ENCODE assay signal across 19 cellular contexts in the genomic region with DNA sequence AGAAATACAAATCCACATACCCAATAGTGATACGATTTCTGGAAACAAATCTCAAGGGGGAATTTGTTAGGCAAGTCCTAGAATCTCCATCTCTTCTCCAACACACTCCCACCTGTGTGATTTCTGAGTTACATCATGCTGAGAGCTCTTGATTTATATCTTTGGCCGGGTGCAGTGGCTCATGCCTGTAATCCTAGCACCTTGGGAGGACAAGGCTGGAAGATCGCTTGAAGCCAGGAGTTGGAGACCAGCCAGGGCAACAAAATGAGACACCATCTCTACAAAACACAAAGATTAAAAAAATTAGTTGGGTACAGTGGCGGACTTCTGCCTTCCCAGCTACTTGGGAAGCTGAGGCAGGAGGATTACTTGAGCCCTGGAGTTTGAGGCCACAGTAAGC. TPM values are rescaled to one million over a fixed set of nuclear protein-coding genes. Genes with fewer than 3 reads are reported as not detected.
DNase-seq lines count a peak whose midpoint lies in the region; ATAC-seq, FAIRE-seq and TF ChIP-seq lines count a peak whose summit lies in the region.
"Had no signal": no experiment of that assay in that cellular context is flagged by ENCODE, and none has a peak within 500 bp of the region (broad histone marks: within the 10 kb centered on the region; RNA-seq: fewer than 3 reads in every experiment).

No MANE protein-coding gene starts in this region.

- H2AFZ ChIP-seq in neural progenitor cell (replicated peaks), result no peak overlapping the region

- H3K4me2 ChIP-seq in neural progenitor cell, result no peak overlapping the region

- peaks cover 19% of the 10 kb centered on the region for H3K36me3 ChIP-seq in KOPT-K1 (ENCODE audit: insufficient read depth, low read length)
- no peaks in the 10 kb centered on the region for H3K36me3 ChIP-seq in neural progenitor cell

- no peaks in the 10 kb centered on the region for H3K9me3 Mint-ChIP-seq in central memory CD8-positive, alpha-beta T cell
- H3K9me3 Mint-ChIP-seq in neural progenitor cell, result no peaks in the 10 kb centered on the region
- H3K9me3 Mint-ChIP-seq: CD4-positive, CD25-positive, alpha-beta regulatory T cell had no signal

- H3K79me2 ChIP-seq in neural progenitor cell (ENCODE audit: low read depth), result peaks cover 35% of the 10 kb centered on the region

- no peak for FAIRE-seq in D721Med (lab: Jason Lieb, UNC)

- no peak for ATAC-seq in central memory CD8-positive, alpha-beta T cell (replicated peaks; ENCODE audit: extremely low read depth, poor library complexity, severe bottlenecking)
- ATAC-seq in GM18517 (IDR thresholded peaks at IDR 0.05; ENCODE audit: unreplicated experiment), result no peak
- ATAC-seq in HG02970 (IDR thresholded peaks at IDR 0.05; ENCODE audit: low FRiP score, unreplicated experiment), result no peak

- peak overlapping the region; percentile 50 for H3K27ac Mint-ChIP-seq in central memory CD8-positive, alpha-beta T cell (ENCODE audit: low read depth)
- H3K27ac Mint-ChIP-seq in neural progenitor cell, result no peak overlapping the region

- H4K20me1 ChIP-seq in neural progenitor cell (ENCODE audit: low read depth), result peaks cover 24% of the 10 kb centered on the region

- H3K4me1 Mint-ChIP-seq in central memory CD8-positive, alpha-beta T cell, result peaks cover 68% of the 10 kb centered on the region
- peaks cover 13% of the 10 kb centered on the region for H3K4me1 Mint-ChIP-seq in neural progenitor cell

- H3K9me3 ChIP-seq in KOPT-K1 (ENCODE audit: insufficient read depth, low read length, poor library complexity, severe bottlenecking) (no peaks in the 10 kb centered on the region), neural progenitor cell (ENCODE audit: low read depth) (no peaks in the 10 kb centered on the region)
- H3K9me3 ChIP-seq: SJSA1 had no signal

- H3K27me3 Mint-ChIP-seq in central memory CD8-positive, alpha-beta T cell, result no peaks in the 10 kb centered on the region
- peaks cover 4% of the 10 kb centered on the region for H3K27me3 Mint-ChIP-seq in neural progenitor cell (ENCODE audit: insufficient read depth, low read depth)
- H3K27me3 Mint-ChIP-seq: CD4-positive, CD25-positive, alpha-beta regulatory T cell had no signal

- no peak overlapping the region for H3K4me3 ChIP-seq in neural progenitor cell
- H3K4me3 ChIP-seq: SJSA1 had no signal

- peaks cover 23% of the 10 kb centered on the region for H3K36me3 Mint-ChIP-seq in central memory CD8-positive, alpha-beta T cell (ENCODE audit: insufficient read depth)
- H3K36me3 Mint-ChIP-seq in neural progenitor cell, result no peaks in the 10 kb centered on the region

- H3K4me1 ChIP-seq in neural progenitor cell, result peaks cover 10% of the 10 kb centered on the region

- no peak overlapping the region for H3K4me3 Mint-ChIP-seq in central memory CD8-positive, alpha-beta T cell
- peak overlapping the region; percentile 10 for H3K4me3 Mint-ChIP-seq in neural progenitor cell

- no peak for TF ChIP-seq CTCF in neural progenitor cell (IDR thresholded peaks at IDR 0.05)
- no peak for TF ChIP-seq CTCF in D721Med (IDR thresholded peaks at IDR 0.05; ENCODE audit: insufficient read depth, missing control alignments)

- no peaks in the 10 kb centered on the region for H3K27me3 ChIP-seq in neural progenitor cell
- H3K27me3 ChIP-seq: SJSA1 had no signal

- no peaks in the 10 kb centered on the region for H3F3A ChIP-seq in neural progenitor cell (ENCODE audit: low read depth)

- H3K27ac ChIP-seq in KOPT-K1 (ENCODE audit: low read depth, low read length, poor library complexity, severe bottlenecking) (peak overlapping the region; percentile 71), neural progenitor cell (no peak overlapping the region)
- H3K27ac ChIP-seq: PC-9 had no signal

- no peak for DNase-seq in central memory CD8-positive, alpha-beta T cell (ENCODE audit: low spot score in 2 of 2)
- DNase-seq in neural progenitor cell (ENCODE audit: low spot score), result no peak
- no peak for DNase-seq in D721Med (ENCODE audit: insufficient read length, low spot score)
- no peak for DNase-seq in HuH-7 (ENCODE audit: low spot score)
- DNase-seq: ACHN; AML-193; Calu3; CD4-positive, CD25-positive, alpha-beta regulatory T cell; H7; KBM-7; NCI-H1436 treated with DMSO at 0.1 percent for 48 hours; NCI-H2029 treated with DMSO at 0.1 percent for 48 hours; NCI-H2171 treated with DMSO at 0.1 percent for 48 hours; NCI-H774; PC-9 had no signal

- H3K9ac ChIP-seq in neural progenitor cell, result no peak overlapping the region

RNA-seq across cellular contexts. Expression of gene MTPN, which starts 1.5 kb away (rescaled TPM):
- total RNA-seq in neural progenitor cell (ENCODE audit: low replicate concordance), result 113 and 170 TPM in 2 replicates
